Comparison of ENCODE assay signal across 16 cellular contexts in genomic region chr11:17845431-17845881, GRCh38.
A peak's percentile ranks its signal among the peaks of the same experiment; 100 is the strongest.
DNase-seq lines count a peak whose midpoint lies in the region; ATAC-seq and TF ChIP-seq lines count a peak whose summit lies in the region.
"Had no signal": no experiment of that assay in that cellular context is flagged by ENCODE, and none has a peak within 500 bp of the region (broad histone marks: within the 10 kb centered on the region; RNA-seq: fewer than 3 reads in every experiment).

No MANE protein-coding gene starts in this region.

- ATAC-seq in gastrocnemius medialis (peak; percentile 21 to 27), GM19351 (IDR thresholded peaks at IDR 0.05; ENCODE audit: unreplicated experiment) (no peak), GM19455 (IDR thresholded peaks at IDR 0.05; ENCODE audit: unreplicated experiment) (no peak)
- ATAC-seq: activated CD8-positive, alpha-beta T cell treated with anti-CD3 and anti-CD28 coated beads for 36 hours; GM23338; T-cell had no signal

- no peaks in the 10 kb centered on the region for H3K36me3 ChIP-seq in gastrocnemius medialis
- no peaks in the 10 kb centered on the region for H3K36me3 ChIP-seq in prostate gland
- H3K36me3 ChIP-seq: ovary, stomach had no signal

- no peak for TF ChIP-seq POLR2A in gastrocnemius medialis (IDR thresholded peaks at IDR 0.05)
- TF ChIP-seq POLR2A in prostate gland (IDR thresholded peaks at IDR 0.05), result no peak

- no peaks in the 10 kb centered on the region for H3K27me3 ChIP-seq in gastrocnemius medialis
- H3K27me3 ChIP-seq in prostate gland (replicated peaks; ENCODE audit: insufficient read depth), result no peaks in the 10 kb centered on the region
- H3K27me3 ChIP-seq: ovary, stomach had no signal

- H3K9me3 ChIP-seq in gastrocnemius medialis (no peaks in the 10 kb centered on the region), prostate gland (no peaks in the 10 kb centered on the region)
- H3K9me3 ChIP-seq: ovary, stomach had no signal

- H3K4me1 ChIP-seq in gastrocnemius medialis (peaks cover 29 to 43% of the 10 kb centered on the region in 2 donors), prostate gland (replicated peaks) (no peaks in the 10 kb centered on the region)
- H3K4me1 ChIP-seq: stomach had no signal

- DNase-seq in ELR (ENCODE audit: low read depth), result peak; percentile 82
- DNase-seq in RWPE1 (ENCODE audit: low spot score), result peak; percentile 57
- peak; percentile 98 for DNase-seq in fibroblast of peridontal ligament (ENCODE audit: extremely low read depth)
- peak in 1 of 2 donors; percentile 31 for DNase-seq in gastrocnemius medialis
- no peak for DNase-seq in prostate gland (ENCODE audit: low spot score)
- no peak for DNase-seq in HK-2 (ENCODE audit: unreplicated experiment)
- DNase-seq: activated CD8-positive, alpha-beta T cell treated with anti-CD3 and anti-CD28 coated beads for 36 hours; activated naive CD4-positive, alpha-beta T cell treated with Interleukin-2 at 50 U/mL for 16 hours; hypothalamus; KG1; ovary; stomach; T-cell had no signal

- intact Hi-C loops in gastrocnemius medialis (cut with DNase I; ENCODE audit: low total_unique reads), result no loop called here
- intact Hi-C loops in prostate gland (cut with DNase I), result no loop called here

- CTCF ChIA-PET in RWPE1 (lab: Yijun Ruan, JAX), result interaction anchor here (1.2 to 1.4 kb wide), 2 partner anchors 103 to 115 kb away, joined by 3 read pairs; no protein-coding TSS in a partner anchor

- TF ChIP-seq CTCF in RWPE1 (conservative IDR thresholded peaks at IDR 0.05; ENCODE audit: low read depth), result no peak
- no peak for TF ChIP-seq CTCF in gastrocnemius medialis (IDR thresholded peaks at IDR 0.05 in 4 of 5, conservative IDR thresholded peaks at IDR 0.05 in 1 of 5)
- no peak for TF ChIP-seq CTCF in prostate gland (IDR thresholded peaks at IDR 0.05)

- POLR2A ChIA-PET in RWPE1 (lab: Yijun Ruan, JAX; ENCODE audit: low non-redundant PET), result no interaction called here

- H3K27ac ChIP-seq in RWPE1 (no peak overlapping the region), gastrocnemius medialis (peak overlapping the region in 3 of 4 donors; percentile 44 to 62 (median 48)), prostate gland (no peak overlapping the region)
- H3K27ac ChIP-seq: ovary, stomach had no signal

- H3K4me3 ChIP-seq in gastrocnemius medialis, result no peak overlapping the region
- no peak overlapping the region for H3K4me3 ChIP-seq in prostate gland
- H3K4me3 ChIP-seq: GM23338, ovary, stomach had no signal

- in situ Hi-C loops in gastrocnemius medialis (cut with MboI; ENCODE audit: low sequenced_read_pairs in 4 of 4), result loop anchor here in 2 of 4 donors (10.0 to 25.0 kb wide), 2 partner anchors 121 to 433 kb away; no protein-coding TSS in a partner anchor

Comparison
In these comparisons a context has a peak if more than half of its experiments do, and no peak if none do; other contexts are left out.
1. DNase-seq: peak in ELR (single experiment), RWPE1 (single experiment) and fibroblast of peridontal ligament (single experiment); none in prostate gland (single experiment) and HK-2 (single experiment).
2. H3K27ac ChIP-seq: peak in gastrocnemius medialis (3 of 4); none in RWPE1 (single experiment) and prostate gland (0 of 2).
3. ATAC-seq: peak in gastrocnemius medialis (2 of 2); none in GM19351 (single experiment) and GM19455 (single experiment).